ENCODE assay signal across 29 cellular contexts in genomic region chr14:101216725-101217463, GRCh38.
DNase-seq lines count a peak whose midpoint lies in the region; FAIRE-seq and TF ChIP-seq lines count a peak whose summit lies in the region.
"Had no signal": no experiment of that assay in that cellular context is flagged by ENCODE, and none has a peak within 500 bp of the region (broad histone marks: within the 10 kb centered on the region; RNA-seq: fewer than 3 reads in every experiment).

No MANE protein-coding gene starts in this region.

- H3K36me3 ChIP-seq in HUES48 (ENCODE audit: control insufficient read depth, insufficient read depth, low read length) (no peaks in the 10 kb centered on the region), small intestine (ENCODE audit: control insufficient read depth in 2 of 2, insufficient read depth in 2 of 2, low read length in 2 of 2) (no peaks in the 10 kb centered on the region)
- H3K36me3 ChIP-seq: breast epithelium, colonic mucosa, prostate gland, SJCRH30, upper lobe of right lung had no signal

- H3K9me3 ChIP-seq in HUES48 (ENCODE audit: control insufficient read depth, insufficient read depth, low read length) (no peaks in the 10 kb centered on the region), small intestine (ENCODE audit: control insufficient read depth, low read depth) (no peaks in the 10 kb centered on the region)
- H3K9me3 ChIP-seq: colonic mucosa, prostate gland, SJCRH30, upper lobe of right lung had no signal

- H3K4me3 Mint-ChIP-seq in mesothelial cell of epicardium, result no peak overlapping the region
- H3K4me3 Mint-ChIP-seq: activated CD8-positive, alpha-beta T cell treated with anti-CD3 and anti-CD28 coated beads for 36 hours; activated naive CD8-positive, alpha-beta T cell treated with anti-CD3 and anti-CD28 coated beads for 36 hours; effector memory CD8-positive, alpha-beta T cell; HFFc6; stimulated activated naive B cell treated with anti-CD40 and anti-IgM and Interleukin-4, amounts not matched to agents 10 μg/mL and 1 μg/mL and 100 μg/mL, for 72 hours had no signal

- no peaks in the 10 kb centered on the region; the same call in 1 of the 2 replicates for H3K4me1 ChIP-seq in HUES48 (ENCODE audit: control insufficient read depth, insufficient read depth, low read length)
- H3K4me1 ChIP-seq in small intestine (ENCODE audit: control insufficient read depth in 2 of 2, insufficient read depth in 1 of 2, low read depth in 1 of 2, low read length in 1 of 2), result no peaks in the 10 kb centered on the region
- H3K4me1 ChIP-seq: breast epithelium, colonic mucosa, prostate gland, SJCRH30, upper lobe of right lung had no signal

- peaks cover 14% of the 10 kb centered on the region for H3K9me3 Mint-ChIP-seq in mesothelial cell of epicardium

- H3K4me3 ChIP-seq in HUES48 (ENCODE audit: low read depth, low read length) (no peak overlapping the region), small intestine (ENCODE audit: low read depth in 1 of 2, low read length in 2 of 2) (no peak overlapping the region)
- H3K4me3 ChIP-seq: breast epithelium, colonic mucosa, K562, prostate gland, SJCRH30, upper lobe of right lung had no signal

- no peak for FAIRE-seq in small intestine (lab: Jason Lieb, UNC)
- FAIRE-seq: H1, K562 had no signal

- H3K27me3 ChIP-seq in HUES48 (ENCODE audit: control insufficient read depth, insufficient read depth, low read length), result no peaks in the 10 kb centered on the region
- no peaks in the 10 kb centered on the region for H3K27me3 ChIP-seq in small intestine (ENCODE audit: control insufficient read depth in 2 of 2, insufficient read depth in 2 of 2, low read length in 2 of 2)
- H3K27me3 ChIP-seq: breast epithelium, colonic mucosa, SJCRH30, upper lobe of right lung had no signal

- H3K27ac ChIP-seq in HUES48 (ENCODE audit: low read depth, low read length) (peak overlapping the region; percentile 6), small intestine (ENCODE audit: low read depth in 1 of 2, low read length in 1 of 2) (no peak overlapping the region)
- H3K27ac ChIP-seq: breast epithelium, colonic mucosa, prostate gland, SJCRH30, upper lobe of right lung had no signal

- no peak overlapping the region for H3K9ac ChIP-seq in HUES48 (ENCODE audit: low read depth, low read length)

- no peak for TF ChIP-seq CTCF in mesothelial cell of epicardium (IDR thresholded peaks at IDR 0.05; ENCODE audit: unreplicated experiment)

- peaks cover 8% of the 10 kb centered on the region for H3K4me1 Mint-ChIP-seq in mesothelial cell of epicardium
- H3K4me1 Mint-ChIP-seq: activated naive CD8-positive, alpha-beta T cell treated with anti-CD3 and anti-CD28 coated beads for 36 hours; stimulated activated naive B cell treated with anti-CD40 and anti-IgM and Interleukin-4, amounts not matched to agents 10 μg/mL and 1 μg/mL and 100 μg/mL, for 72 hours had no signal

- no peaks in the 10 kb centered on the region for H3K27me3 Mint-ChIP-seq in mesothelial cell of epicardium (ENCODE audit: low read depth)
- H3K27me3 Mint-ChIP-seq: activated naive CD8-positive, alpha-beta T cell treated with anti-CD3 and anti-CD28 coated beads for 36 hours had no signal

- no peaks in the 10 kb centered on the region for H3K36me3 Mint-ChIP-seq in mesothelial cell of epicardium
- H3K36me3 Mint-ChIP-seq: activated naive CD8-positive, alpha-beta T cell treated with anti-CD3 and anti-CD28 coated beads for 36 hours had no signal

- DNase-seq in ecto neural progenitor cell (ENCODE audit: low spot score) (peak; percentile 11), mesothelial cell of epicardium (ENCODE audit: low spot score in 2 of 2, unreplicated experiment in 2 of 2) (peak in 1 of 2 experiments; percentile 27), small intestine (peak; percentile 6), cerebellum (ENCODE audit: low spot score) (no peak), NCI-H1048 (lab: John Stamatoyannopoulos, UW) (no peak)
- DNase-seq in activated CD4-positive, CD25-positive, alpha-beta regulatory T cell treated with anti-CD3 and anti-CD28 coated beads, Interleukin-2, amount 50 U/mL, for 72 hours, result no peak
- DNase-seq in stimulated activated naive CD4-positive, alpha-beta T cell (lab: John Stamatoyannopoulos, UW), result no peak
- DNase-seq: activated CD8-positive, alpha-beta T cell treated with anti-CD3 and anti-CD28 coated beads for 36 hours; activated gamma-delta T cell; activated naive CD8-positive, alpha-beta T cell treated with anti-CD3 and anti-CD28 coated beads for 36 hours; anterior cingulate cortex; C1 segment of cervical spinal cord; colonic mucosa; COR-L47; effector memory CD8-positive, alpha-beta T cell; glutamatergic neuron; HFFc6; NCI-H1092; NCI-H1694; NCI-H2171; SJCRH30; stimulated activated naive B cell treated with anti-CD40 and anti-IgM and Interleukin-4, amounts not matched to agents 10 μg/mL and 1 μg/mL and 100 μg/mL, for 72 hours; SW 1271; upper lobe of right lung had no signal

- peak overlapping the region; percentile 27 for H3K27ac Mint-ChIP-seq in mesothelial cell of epicardium
- H3K27ac Mint-ChIP-seq: activated CD8-positive, alpha-beta T cell treated with anti-CD3 and anti-CD28 coated beads for 36 hours; activated naive CD8-positive, alpha-beta T cell treated with anti-CD3 and anti-CD28 coated beads for 36 hours; effector memory CD8-positive, alpha-beta T cell; HFFc6; stimulated activated naive B cell treated with anti-CD40 and anti-IgM and Interleukin-4, amounts not matched to agents 10 μg/mL and 1 μg/mL and 100 μg/mL, for 72 hours had no signal

- 22 to 44% (median 32%) methylated on average over 10 of the region's 10 CpGs for WGBS in small intestine, 3 donors

Comparison
In these comparisons a context has a peak if more than half of its experiments do, and no peak if none do; other contexts are left out.
1. DNase-seq: peak in ecto neural progenitor cell (single experiment) and small intestine (single experiment); none in cerebellum (single experiment), activated CD4-positive, CD25-positive, alpha-beta regulatory T cell treated with anti-CD3 and anti-CD28 coated beads, Interleukin-2, amount 50 U/mL, for 72 hours (single experiment), NCI-H1048 (single experiment) and stimulated activated naive CD4-positive, alpha-beta T cell (0 of 6).